In genomic region chr11:10777806-10778205, GRCh38 we compare ENCODE assay signal across 11 cellular contexts. TPM values are rescaled to one million over a fixed set of nuclear protein-coding genes. Genes with fewer than 3 reads are reported as not detected.
A peak's percentile ranks its signal among the peaks of the same experiment; 100 is the strongest.
DNase-seq lines count a peak whose midpoint lies in the region; ATAC-seq and TF ChIP-seq lines count a peak whose summit lies in the region.
"Had no signal": no experiment of that assay in that cellular context is flagged by ENCODE, and none has a peak within 500 bp of the region (broad histone marks: within the 10 kb centered on the region; RNA-seq: fewer than 3 reads in every experiment).

No MANE protein-coding gene starts in this region.

- TF ChIP-seq POLR2A in gastroesophageal sphincter (IDR thresholded peaks at IDR 0.05) = no peak

- no peak overlapping the region for H3K4me3 Mint-ChIP-seq in CD8-positive, alpha-beta T cell
- H3K4me3 Mint-ChIP-seq: activated naive CD8-positive, alpha-beta T cell; mesothelial cell of epicardium; T-helper 2 cell treated with Interferon-gamma antibody and Interleukin-4, amounts not matched to agents 5 μg/mL and 100 μg/mL, for 36 hours had no signal

- peaks cover 0 to 9% (median 2%) of the 10 kb centered on the region in 3 donors for H3K4me1 ChIP-seq in gastroesophageal sphincter
- H3K4me1 ChIP-seq in parathyroid adenoma = peaks cover 8% of the 10 kb centered on the region
- H3K4me1 ChIP-seq in CD8-positive, alpha-beta T cell (ENCODE audit: insufficient read depth, low read length) = no peaks in the 10 kb centered on the region

- H3K27ac Mint-ChIP-seq in CD8-positive, alpha-beta T cell = no peak overlapping the region
- H3K27ac Mint-ChIP-seq: T-helper 2 cell treated with Interferon-gamma antibody and Interleukin-4, amounts not matched to agents 5 μg/mL and 100 μg/mL, for 36 hours had no signal

- no peaks in the 10 kb centered on the region for H3K9me3 Mint-ChIP-seq in CD8-positive, alpha-beta T cell
- H3K9me3 Mint-ChIP-seq: mesothelial cell of epicardium; T-helper 2 cell treated with Interferon-gamma antibody and Interleukin-4, amounts not matched to agents 5 μg/mL and 100 μg/mL, for 36 hours had no signal

- CTCF ChIA-PET in CD8-positive, alpha-beta T cell (lab: Charles Lee) = interaction anchor here (1.1 to 1.3 kb wide), 2 partner anchors 11 to 12 kb away, joined by 3 read pairs; no protein-coding TSS in a partner anchor

- no peak overlapping the region for H3K9ac ChIP-seq in parathyroid adenoma

- ATAC-seq in gastroesophageal sphincter = no peak
- no peak for ATAC-seq in CD8-positive, alpha-beta T cell

- H2AFZ ChIP-seq in parathyroid adenoma = no peak overlapping the region

- H3K27me3 ChIP-seq in gastroesophageal sphincter (no peaks in the 10 kb centered on the region), parathyroid adenoma (ENCODE audit: control insufficient read depth, insufficient read depth, low read length) (no peaks in the 10 kb centered on the region)
- H3K27me3 ChIP-seq in CD8-positive, alpha-beta T cell (ENCODE audit: insufficient read depth, low read length) = no peaks in the 10 kb centered on the region

- 56 to 66% methylated on average over 2 to 6 of the region's 6 CpGs for WGBS in gastroesophageal sphincter (ENCODE audit: low coverage in 1 of 2), 2 donors

- H3K4me1 Mint-ChIP-seq in CD8-positive, alpha-beta T cell (ENCODE audit: low read depth) = no peaks in the 10 kb centered on the region
- H3K4me1 Mint-ChIP-seq: mesothelial cell of epicardium had no signal

- H3K4me2 ChIP-seq in parathyroid adenoma (ENCODE audit: low read length) = no peak overlapping the region

- intact Hi-C loops in CD8-positive, alpha-beta T cell (cut with DNase I, micrococcal nuclease) = no loop called here
- intact Hi-C loops in head of caudate nucleus (cut with DNase I) = no loop called here

- peaks cover 4 to 34% of the 10 kb centered on the region in 2 donors for H3K36me3 ChIP-seq in gastroesophageal sphincter
- no peaks in the 10 kb centered on the region for H3K36me3 ChIP-seq in parathyroid adenoma (ENCODE audit: control insufficient read depth, insufficient read depth, low read length)
- peaks cover 44% of the 10 kb centered on the region for H3K36me3 ChIP-seq in CD8-positive, alpha-beta T cell (ENCODE audit: insufficient read depth, low read length)

- TF ChIP-seq EP300 in gastroesophageal sphincter (IDR thresholded peaks at IDR 0.05) = no peak

- H3K4me3 ChIP-seq in gastroesophageal sphincter (no peak overlapping the region), parathyroid adenoma (ENCODE audit: low read depth, low read length) (no peak overlapping the region)
- no peak overlapping the region for H3K4me3 ChIP-seq in CD8-positive, alpha-beta T cell (ENCODE audit: low read depth, low read length)

- H3K36me3 Mint-ChIP-seq in CD8-positive, alpha-beta T cell = peaks cover 69% of the 10 kb centered on the region

- H3K9me3 ChIP-seq in gastroesophageal sphincter = no peaks in the 10 kb centered on the region
- no peaks in the 10 kb centered on the region for H3K9me3 ChIP-seq in parathyroid adenoma (ENCODE audit: control insufficient read depth, low read length)
- no peaks in the 10 kb centered on the region for H3K9me3 ChIP-seq in CD8-positive, alpha-beta T cell (ENCODE audit: low read length)

- POLR2A ChIA-PET in CD8-positive, alpha-beta T cell (lab: Charles Lee) = no interaction called here

- TF ChIP-seq CTCF in gastroesophageal sphincter (IDR thresholded peaks at IDR 0.05) = no peak
- TF ChIP-seq CTCF in parathyroid adenoma (IDR thresholded peaks at IDR 0.05) = no peak
- no peak for TF ChIP-seq CTCF in CD8-positive, alpha-beta T cell (IDR thresholded peaks at IDR 0.05)

- DNase-seq in Ammon's horn (ENCODE audit: low spot score) (peak; percentile 15), NOMO-1 treated with dmso at 0.1 percent for 144 hours (lab: John Stamatoyannopoulos, UW; ENCODE audit: unreplicated experiment) (peak; percentile 46), NCI-H1048 (lab: John Stamatoyannopoulos, UW) (no peak), head of caudate nucleus (no peak)
- DNase-seq in CD8-positive, alpha-beta T cell = no peak
- no peak for DNase-seq in activated CD4-positive, CD25-positive, alpha-beta regulatory T cell (lab: John Stamatoyannopoulos, UW)

- H3K27me3 Mint-ChIP-seq in CD8-positive, alpha-beta T cell (ENCODE audit: low read depth) = no peaks in the 10 kb centered on the region
- H3K27me3 Mint-ChIP-seq: activated naive CD8-positive, alpha-beta T cell had no signal

- H3K27ac ChIP-seq in gastroesophageal sphincter (peak overlapping the region; percentile 62 to 78 (median 72)), parathyroid adenoma (peak overlapping the region; percentile 66)
- no peak overlapping the region for H3K27ac ChIP-seq in CD8-positive, alpha-beta T cell (ENCODE audit: low read depth, low read length)

- no peaks in the 10 kb centered on the region for H3K79me2 ChIP-seq in parathyroid adenoma

RNA-seq across cellular contexts. Expression of gene CTR9, which starts 26.8 kb away (rescaled TPM):
- 10 to 100 TPM; 18.1 to 21.8 (median 20.9) TPM for total RNA-seq in gastroesophageal sphincter
- 10 to 100 TPM; 45.9 to 49.2 TPM for total RNA-seq in CD8-positive, alpha-beta T cell

RNA-seq across cellular contexts. Expression of gene EIF4G2, which starts 30.9 kb away (rescaled TPM):
- 100 to 1,000 TPM; 587 to 866 (median 665) TPM for total RNA-seq in gastroesophageal sphincter
- 1,000 to 10,000 TPM; 1,089 to 1,144 TPM for total RNA-seq in CD8-positive, alpha-beta T cell

Comparison
In these comparisons a context has a peak if more than half of its experiments do, and no peak if none do; other contexts are left out.
1. DNase-seq: peak in Ammon's horn (single experiment) and NOMO-1 treated with dmso at 0.1 percent for 144 hours (single experiment); none in CD8-positive, alpha-beta T cell (0 of 7), NCI-H1048 (single experiment), activated CD4-positive, CD25-positive, alpha-beta regulatory T cell (0 of 4) and head of caudate nucleus (0 of 42).